In genomic region chr21:39668369-39668768, GRCh38 we compare ENCODE assay signal across 17 cellular contexts. TPM values are rescaled to one million over a fixed set of nuclear protein-coding genes. Genes with fewer than 3 reads are reported as not detected.
DNase-seq lines count a peak whose midpoint lies in the region; ATAC-seq, FAIRE-seq and TF ChIP-seq lines count a peak whose summit lies in the region.
"Had no signal": no experiment of that assay in that cellular context is flagged by ENCODE, and none has a peak within 500 bp of the region (broad histone marks: within the 10 kb centered on the region; RNA-seq: fewer than 3 reads in every experiment).

No MANE protein-coding gene starts in this region.

- no peaks in the 10 kb centered on the region for H3K9me3 Mint-ChIP-seq in H9

- no peaks in the 10 kb centered on the region for H3K23me2 ChIP-seq in H9 (ENCODE audit: insufficient read length, low read depth, low read length, poor library complexity, severe bottlenecking)

- no peaks in the 10 kb centered on the region for H3K9me3 ChIP-seq in H9 (ENCODE audit: control insufficient read depth, low read depth, low read length)
- H3K9me3 ChIP-seq in pancreas, result no peaks in the 10 kb centered on the region
- no peaks in the 10 kb centered on the region for H3K9me3 ChIP-seq in breast epithelium

- H2BK20ac ChIP-seq in H9 (ENCODE audit: low read depth, low read length, poor library complexity, severe bottlenecking), result no peak overlapping the region

- H3K56ac ChIP-seq in H9 (ENCODE audit: insufficient read length, low read depth, low read length), result no peak overlapping the region

- no peak overlapping the region for H2BK120ac ChIP-seq in H9 (ENCODE audit: low read depth, low read length, poor library complexity, severe bottlenecking)

- no peaks in the 10 kb centered on the region for H4K20me1 ChIP-seq in H9 (ENCODE audit: control insufficient read depth, insufficient read depth, insufficient read length)

- TF ChIP-seq POLR2A in breast epithelium (IDR thresholded peaks at IDR 0.05), result no peak

- H3K4me3 ChIP-seq in bronchial epithelial cell (ENCODE audit: low read depth, low read length) (no peak overlapping the region), pancreas (peak overlapping the region in 2 of 4 donors; percentile 20 to 24), breast epithelium (no peak overlapping the region)

- H3K18ac ChIP-seq in H9 (ENCODE audit: insufficient read length, low read depth, low read length), result no peak overlapping the region

- H4K5ac ChIP-seq in H9 (ENCODE audit: insufficient read length, low read depth, low read length), result no peak overlapping the region

- H2AFZ ChIP-seq in H9 (ENCODE audit: low read length), result no peak overlapping the region

- no CpG with 5 or more reads among the region's 9 CpGs for WGBS in H9 (ENCODE audit: extremely low coverage, insufficient read length, low lambda C conversion rate)
- 72 to 79% methylated on average over 9 of the region's 9 CpGs for WGBS in pancreas, 2 donors

- no peak overlapping the region for H3K23ac ChIP-seq in H9 (ENCODE audit: insufficient read length, low read depth, low read length)

- no peak overlapping the region for H2BK15ac ChIP-seq in H9 (ENCODE audit: low read depth, low read length)

- no peak overlapping the region for H3K27ac Mint-ChIP-seq in H9
- H3K27ac Mint-ChIP-seq: CD4-positive, alpha-beta T cell had no signal

- H3K9ac ChIP-seq in H9 (ENCODE audit: extremely low read depth, insufficient read length, low read length), result no peak overlapping the region
- H3K9ac ChIP-seq: KMS-11 had no signal

- H3K4me3 Mint-ChIP-seq in H9, result no peak overlapping the region
- H3K4me3 Mint-ChIP-seq: CD4-positive, alpha-beta T cell had no signal

- H3K27me3 Mint-ChIP-seq in H9 (ENCODE audit: low read depth), result no peaks in the 10 kb centered on the region; the same call in 1 of the 2 replicates
- H3K27me3 Mint-ChIP-seq: CD4-positive, alpha-beta T cell had no signal

- no peak overlapping the region for H4K8ac ChIP-seq in H9 (replicated peaks; ENCODE audit: insufficient read length, low read depth, low read length)

- H3K36me3 ChIP-seq in bronchial epithelial cell (ENCODE audit: control insufficient read depth, insufficient read depth, low read length) (no peaks in the 10 kb centered on the region), pancreas (no peaks in the 10 kb centered on the region), breast epithelium (no peaks in the 10 kb centered on the region)

- H3K4ac ChIP-seq in H9 (ENCODE audit: low read depth, low read length), result no peak overlapping the region

- H3K79me2 ChIP-seq in H9 (ENCODE audit: insufficient read depth, low read length), result no peaks in the 10 kb centered on the region

- no peak overlapping the region for H3K4me2 ChIP-seq in H9 (ENCODE audit: insufficient read depth, insufficient read length, low read length)
- H3K4me2 ChIP-seq: KMS-11 had no signal

- no peak overlapping the region for H4K91ac ChIP-seq in H9 (ENCODE audit: insufficient read length, low read depth, low read length)

- H3K27me3 ChIP-seq in H9 (ENCODE audit: insufficient read depth, low read length) (no peaks in the 10 kb centered on the region), bronchial epithelial cell (ENCODE audit: control insufficient read depth, insufficient read depth, low read length) (no peaks in the 10 kb centered on the region), pancreas (no peaks in the 10 kb centered on the region), breast epithelium (no peaks in the 10 kb centered on the region)

- no peak overlapping the region for H3T11ph ChIP-seq in H9 (ENCODE audit: low read length)

- no peak overlapping the region for H2BK12ac ChIP-seq in H9 (ENCODE audit: insufficient read length, low read depth, low read length)

- H3K14ac ChIP-seq in H9 (ENCODE audit: insufficient read depth, low read length), result no peak overlapping the region

- H3K4me1 Mint-ChIP-seq in H9, result peaks cover 15 to 19% of the 10 kb centered on the region in 2 experiments; a peak in 3 of 4 replicates

- H2BK5ac ChIP-seq in H9 (ENCODE audit: insufficient read length, low read length), result no peak overlapping the region

- DNase-seq in H9 (peak; percentile 18), bronchial epithelial cell (ENCODE audit: low read depth) (no peak), pancreas (no peak), ureter (ENCODE audit: low spot score) (peak; percentile 24), breast epithelium (ENCODE audit: low spot score in 2 of 2) (no peak), GM19239 (ENCODE audit: insufficient read length, low spot score) (no peak)
- no peak for DNase-seq in stimulated activated CD4-positive, alpha-beta T cell treated with anti-CD3 and anti-CD28 coated beads, Interleukin-2, amount 100 ng/mL, for 24 hours
- DNase-seq: AML-193; CD4-positive, alpha-beta T cell; GDM1; GOT3; HCEC 1CT had no signal

- H3K27ac ChIP-seq in H9 (ENCODE audit: insufficient read length, low read depth, low read length) (no peak overlapping the region), pancreas (peak overlapping the region; percentile 54 to 77 (median 66)), breast epithelium (no peak overlapping the region)
- H3K27ac ChIP-seq: C4-2B, KMS-11 had no signal

- H3K4me1 ChIP-seq in H9 (ENCODE audit: insufficient read depth, low read length), result no peaks in the 10 kb centered on the region; the same call in 1 of the 2 replicates
- H3K4me1 ChIP-seq in pancreas, result peaks cover 15 to 30% (median 27%) of the 10 kb centered on the region in 3 donors
- H3K4me1 ChIP-seq in breast epithelium, result no peaks in the 10 kb centered on the region

- TF ChIP-seq CTCF in H9 (conservative IDR thresholded peaks at IDR 0.05) (no peak), bronchial epithelial cell (IDR thresholded peaks at IDR 0.05; ENCODE audit: insufficient read depth, low read length, severe bottlenecking) (no peak), pancreas (IDR thresholded peaks at IDR 0.05) (no peak), breast epithelium (IDR thresholded peaks at IDR 0.05) (no peak)

- H2AK5ac ChIP-seq in H9 (ENCODE audit: insufficient read length, low read length), result no peak overlapping the region

- FAIRE-seq in bronchial epithelial cell (lab: Jason Lieb, UNC) (peak; percentile 90), pancreas (lab: Jason Lieb, UNC) (no peak), GM19239 (lab: Jason Lieb, UNC) (no peak)
- FAIRE-seq: A204.1, GM12892, GM18507 had no signal

- H3K36me3 Mint-ChIP-seq in H9 (ENCODE audit: insufficient read depth in 1 of 3, low read depth in 3 of 3), result peaks cover 42 to 55% (median 45%) of the 10 kb centered on the region in 3 experiments

- peak in 3 of 4 donors; percentile 25 to 36 (median 28) for ATAC-seq in pancreas

- intact Hi-C loops in pancreas (cut with DNase I) (no loop called here), breast epithelium (cut with DNase I; ENCODE audit: low total_unique reads) (no loop called here)

- H3K79me1 ChIP-seq in H9 (ENCODE audit: insufficient read depth, low read depth, low read length, poor library complexity, severe bottlenecking), result peaks cover 2% of the 10 kb centered on the region

RNA-seq across cellular contexts. Expression of gene B3GALT5, which starts 55.6 kb away (rescaled TPM):
- 24.2 and 24.7 TPM in 2 replicates for total RNA-seq in H9 (2021)
- total RNA-seq in bronchial epithelial cell, result under 0.01 and 0.90 TPM in 2 replicates
- 1 to 10 TPM; 3.0 to 8.1 (median 4.7) TPM for total RNA-seq in pancreas
- 1 to 10 TPM; 2.0 to 2.6 TPM for polyA plus RNA-seq in pancreas
- 21.9 TPM for total RNA-seq in ureter
- total RNA-seq in breast epithelium, result 1 to 10 TPM in 2 of 3 donors, not detected in 1; 2.3 to 2.9 TPM
- total RNA-seq: CD4-positive, alpha-beta T cell had no signal

Comparison
In these comparisons a context has a peak if more than half of its experiments do, and no peak if none do; other contexts are left out.
1. DNase-seq: peak in H9 (single experiment) and ureter (single experiment); none in bronchial epithelial cell (single experiment), pancreas (0 of 6), breast epithelium (0 of 2), stimulated activated CD4-positive, alpha-beta T cell treated with anti-CD3 and anti-CD28 coated beads, Interleukin-2, amount 100 ng/mL, for 24 hours (0 of 2) and GM19239 (single experiment).
2. H3K27ac ChIP-seq: peak in pancreas (4 of 4); none in H9 (single experiment) and breast epithelium (0 of 2).